In genomic region chr13:23463631-23464030, GRCh38 we compare ENCODE assay signal across 2 cellular contexts.
TF ChIP-seq lines count a peak whose summit lies in the region.

No MANE protein-coding gene starts in this region.

TF ChIP-seq in IMR-90, 13 proteins besides CTCF, POLR2A, EP300 and RAD21:
- TF ChIP-seq NFE2L2 (IDR thresholded peaks at IDR 0.05; ENCODE audit: low read depth, low read length) (no peak), MAFK (IDR thresholded peaks at IDR 0.05; ENCODE audit: low read depth, low read length) (no peak), SMC3 (IDR thresholded peaks at IDR 0.05; ENCODE audit: low read depth, low read length) (no peak), CEBPB (IDR thresholded peaks at IDR 0.05; ENCODE audit: low read depth, low read length) (no peak), RFX5 (IDR thresholded peaks at IDR 0.05; ENCODE audit: low read depth, low read length) (no peak), BHLHE40 (IDR thresholded peaks at IDR 0.05; ENCODE audit: low read depth, low read length) (no peak), MXI1 (IDR thresholded peaks at IDR 0.05; ENCODE audit: borderline replicate concordance, low read depth, low read length) (no peak), USF2 (IDR thresholded peaks at IDR 0.05; ENCODE audit: low read depth, low read length) (no peak), RCOR1 (IDR thresholded peaks at IDR 0.05; ENCODE audit: insufficient replicate concordance, low read length) (no peak), ELK1 (IDR thresholded peaks at IDR 0.05; ENCODE audit: borderline replicate concordance, low read depth, low read length) (no peak), FOS (IDR thresholded peaks at IDR 0.05; ENCODE audit: low read depth, low read length) (no peak)

TF ChIP-seq in WTC11, 78 proteins besides CTCF, POLR2A, EP300 and RAD21:
- TF ChIP-seq ZNF512 (CRISPR knock-in tag; IDR thresholded peaks at IDR 0.05; ENCODE audit: borderline replicate concordance) = no peak
- no peak for TF ChIP-seq ZNF263 (CRISPR knock-in tag; IDR thresholded peaks at IDR 0.05; ENCODE audit: low read depth)
- TF ChIP-seq MYBL2 (CRISPR knock-in tag; IDR thresholded peaks at IDR 0.05) = no peak
